26 cellular contexts compared by ENCODE assay signal in the genomic region with DNA sequence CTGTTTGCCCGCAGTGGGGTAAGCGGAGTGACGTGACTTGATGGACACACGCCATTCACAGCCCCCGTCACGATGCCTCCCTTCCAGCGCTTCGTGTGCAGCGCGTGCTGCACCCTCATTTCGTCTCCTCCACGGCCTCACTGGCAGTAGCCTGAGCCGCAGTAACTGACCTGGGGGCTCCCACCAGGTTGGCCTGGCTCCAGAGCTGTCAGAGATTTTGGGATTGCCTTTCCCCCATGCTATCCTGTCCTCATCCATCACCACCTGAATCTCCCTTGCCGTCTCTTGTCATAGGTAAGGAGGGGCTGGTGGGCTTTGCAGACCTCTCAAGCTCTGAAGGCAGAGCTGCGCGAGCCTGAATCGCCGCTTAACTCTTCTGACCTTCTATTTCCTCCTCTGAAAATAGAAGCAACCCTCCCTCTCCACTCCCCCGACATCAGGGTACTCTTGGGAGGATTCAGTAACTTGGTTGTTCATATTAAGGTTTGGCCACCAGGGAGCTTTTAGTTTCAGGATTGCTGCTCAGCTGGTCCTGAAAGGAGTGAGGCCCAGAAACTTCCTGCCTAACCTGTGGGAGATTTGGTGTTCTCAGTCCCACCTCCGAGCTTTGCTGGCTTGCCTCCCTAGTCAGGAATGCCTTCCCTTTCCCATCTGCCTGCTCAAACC. TPM values are rescaled to one million over a fixed set of nuclear protein-coding genes. Genes with fewer than 3 reads are reported as not detected.
DNase-seq lines count a peak whose midpoint lies in the region; ATAC-seq and TF ChIP-seq lines count a peak whose summit lies in the region.
"Had no signal": no experiment of that assay in that cellular context is flagged by ENCODE, and none has a peak within 500 bp of the region (broad histone marks: within the 10 kb centered on the region; RNA-seq: fewer than 3 reads in every experiment).

No MANE protein-coding gene starts in this region.

- H3K27me3 Mint-ChIP-seq in T-helper 17 cell (peaks cover 22% of the 10 kb centered on the region), osteocyte (ENCODE audit: unreplicated experiment) (no peaks in the 10 kb centered on the region)

- in situ Hi-C loops in GM13976 (cut with MboI; ENCODE audit: low sequenced_read_pairs, unreplicated experiment), result no loop called here

- DNase-seq in GM06990 (ENCODE audit: extremely low read depth, insufficient read length), result peak; percentile 35
- peak; percentile 72 for DNase-seq in GM13976 (ENCODE audit: low spot score)
- no peak for DNase-seq in T-helper 17 cell
- DNase-seq in osteocyte (ENCODE audit: extremely low spot score, unreplicated experiment), result peak; percentile 71
- DNase-seq in NCI-H1417 (lab: John Stamatoyannopoulos, UW), result no peak
- no peak for DNase-seq in stimulated activated CD8-positive, alpha-beta memory T cell treated with anti-CD3 and anti-CD28 coated beads, Interleukin-4, amount 100 ng/mL, for 48 hours
- DNase-seq in NCI-H510A (lab: John Stamatoyannopoulos, UW), result no peak
- DNase-seq: activated CD4-positive, alpha-beta memory T cell treated with anti-CD3 and anti-CD28 coated beads, Interleukin-2, amount 10 ng/mL, durations not matched to agents 7 days and 5 days; activated naive CD4-positive, alpha-beta T cell treated with Interleukin-2 at 50 U/mL for 16 hours; activated T-cell treated with anti-CD3 and anti-CD28 coated beads for 4 hours; CD8-positive, alpha-beta memory T cell; DMS79; KG1; kidney; NCI-H2029 treated with DMSO at 0.1 percent for 48 hours; NK-92 treated with Interleukin-12 subunit alpha and Interleukin-12 subunit beta, amount 100 ng/mL, for 24 hours had no signal

- no peak for ATAC-seq in T-helper 17 cell

- TF ChIP-seq CTCF in GM06990 (IDR thresholded peaks at IDR 0.05; ENCODE audit: insufficient read depth, low read length, poor library complexity, severe bottlenecking) (no peak), GM13976 (IDR thresholded peaks at IDR 0.05; ENCODE audit: borderline replicate concordance, control extremely low read depth, extremely low read depth, insufficient read depth, missing control alignments) (no peak), osteocyte (IDR thresholded peaks at IDR 0.05) (no peak)

- no peak overlapping the region for H3K27ac Mint-ChIP-seq in T-helper 17 cell
- H3K27ac Mint-ChIP-seq in osteocyte (ENCODE audit: unreplicated experiment), result no peak overlapping the region
- H3K27ac Mint-ChIP-seq: activated CD4-positive, alpha-beta memory T cell treated with anti-CD3 and anti-CD28 coated beads, Interleukin-2, amount 10 ng/mL, durations not matched to agents 7 days and 5 days; CD8-positive, alpha-beta memory T cell had no signal

- peak overlapping the region; percentile 52 for H3K4me3 Mint-ChIP-seq in T-helper 17 cell
- no peak overlapping the region for H3K4me3 Mint-ChIP-seq in osteocyte (ENCODE audit: unreplicated experiment)
- H3K4me3 Mint-ChIP-seq: activated CD4-positive, alpha-beta memory T cell treated with anti-CD3 and anti-CD28 coated beads, Interleukin-2, amount 10 ng/mL, durations not matched to agents 7 days and 5 days had no signal

- H3K4me3 ChIP-seq in GM06990 (replicated peaks; ENCODE audit: low read depth, low read length), result peak overlapping the region; percentile 36
- H3K4me3 ChIP-seq: HAP-1, lung, right atrium auricular region, SK-N-MC had no signal

- H3K9me3 ChIP-seq in T-helper 17 cell (ENCODE audit: control insufficient read depth, low read length, poor library complexity, severe bottlenecking), result no peaks in the 10 kb centered on the region
- H3K9me3 ChIP-seq: HAP-1, right atrium auricular region had no signal

- no peaks in the 10 kb centered on the region for H3K27me3 ChIP-seq in GM06990 (replicated peaks; ENCODE audit: control insufficient read depth, insufficient read depth, low read length)

- H3K4me1 Mint-ChIP-seq in T-helper 17 cell, result peaks cover 2% of the 10 kb centered on the region
- H3K4me1 Mint-ChIP-seq in osteocyte (ENCODE audit: unreplicated experiment), result no peaks in the 10 kb centered on the region

- peaks cover 11% of the 10 kb centered on the region for H3K9me3 Mint-ChIP-seq in osteocyte (ENCODE audit: unreplicated experiment)

- H3K36me3 Mint-ChIP-seq in T-helper 17 cell (ENCODE audit: low read depth), result no peaks in the 10 kb centered on the region
- no peaks in the 10 kb centered on the region for H3K36me3 Mint-ChIP-seq in osteocyte (ENCODE audit: unreplicated experiment)

- no peaks in the 10 kb centered on the region for H3K36me3 ChIP-seq in GM06990 (ENCODE audit: control insufficient read depth, insufficient read depth, low read length)
- H3K36me3 ChIP-seq: HAP-1, right atrium auricular region had no signal

RNA-seq across cellular contexts. Expression of gene SIGLEC5, which starts 27.9 kb away (rescaled TPM):
- total RNA-seq in T-helper 17 cell (under 1 TPM in 1 of 2 donors, not detected in 1; 0.37 TPM), osteocyte (not detected in 2 replicates)
- total RNA-seq: activated CD4-positive, alpha-beta memory T cell treated with anti-CD3 and anti-CD28 coated beads, Interleukin-2, amount 10 ng/mL, durations not matched to agents 7 days and 5 days; astrocyte; epithelial cell of proximal tubule; kidney; myocyte; RPMI7951; T-helper 2 cell treated with Interferon-gamma antibody and Interleukin-4, amounts not matched to agents 100 ng/mL and 5 ng/mL, for 36 hours had no signal

RNA-seq across cellular contexts. Expression of gene ZNF175, which starts 31.2 kb away (rescaled TPM):
- total RNA-seq in T-helper 17 cell, result 1 to 10 TPM; 4.5 to 5.1 TPM
- 13.5 and 16.9 TPM in 2 replicates for total RNA-seq in osteocyte

RNA-seq across cellular contexts. Expression of gene SIGLEC14, which starts 44.3 kb away (rescaled TPM):
- 1 to 10 TPM in 1 of 2 donors, under 1 TPM in 1; 0.86 to 3.3 TPM for total RNA-seq in T-helper 17 cell
- not detected in 2 replicates for total RNA-seq in osteocyte
- total RNA-seq: activated CD4-positive, alpha-beta memory T cell treated with anti-CD3 and anti-CD28 coated beads, Interleukin-2, amount 10 ng/mL, durations not matched to agents 7 days and 5 days; astrocyte; epithelial cell of proximal tubule; myocyte; osteoblast; RPMI7951; T-helper 2 cell treated with Interferon-gamma antibody and Interleukin-4, amounts not matched to agents 100 ng/mL and 5 ng/mL, for 36 hours had no signal

Comparison
In these comparisons a context has a peak if more than half of its experiments do, and no peak if none do; other contexts are left out.
1. DNase-seq: peak in GM06990 (single experiment), GM13976 (single experiment) and osteocyte (single experiment); none in T-helper 17 cell (0 of 3), NCI-H1417 (0 of 3), stimulated activated CD8-positive, alpha-beta memory T cell treated with anti-CD3 and anti-CD28 coated beads, Interleukin-4, amount 100 ng/mL, for 48 hours (single experiment) and NCI-H510A (single experiment).